8 cellular contexts compared by ENCODE assay signal in genomic region chr3:57169872-57170623, GRCh38. TPM values are rescaled to one million over a fixed set of nuclear protein-coding genes. Genes with fewer than 3 reads are reported as not detected.
DNase-seq lines count a peak whose midpoint lies in the region; ATAC-seq lines count a peak whose summit lies in the region.

No MANE protein-coding gene starts in this region.

- H3K4me1 Mint-ChIP-seq in activated CD4-positive, alpha-beta memory T cell treated with anti-CD3 and anti-CD28 coated beads, Interleukin-2, amount 10 ng/mL, durations not matched to agents 7 days and 5 days = peaks cover 8% of the 10 kb centered on the region

- POLR2A ChIA-PET in activated CD4-positive, alpha-beta memory T cell treated with anti-CD3 and anti-CD28 coated beads, Interleukin-2, amount 10 ng/mL, durations not matched to agents 7 days and 5 days (lab: Charles Lee) = interaction anchor here (1.7 kb wide), 1 partner anchor 386 kb away, joined by 7 read pairs; the partner anchor contains the start of gene PDE12

- H3K36me3 Mint-ChIP-seq in activated CD4-positive, alpha-beta memory T cell treated with anti-CD3 and anti-CD28 coated beads, Interleukin-2, amount 10 ng/mL, durations not matched to agents 7 days and 5 days (ENCODE audit: low read depth) = no peaks in the 10 kb centered on the region

- CTCF ChIA-PET in activated CD4-positive, alpha-beta memory T cell treated with anti-CD3 and anti-CD28 coated beads, Interleukin-2, amount 10 ng/mL, durations not matched to agents 7 days and 5 days (lab: Charles Lee) = interaction anchor here (0.6 to 3.6 kb wide), 24 partner anchors 8 to 746 kb away, joined by 3 to 25 read pairs (median 3); partner anchors contain the start of gene APPL1

- H3K27ac Mint-ChIP-seq in activated CD4-positive, alpha-beta memory T cell treated with anti-CD3 and anti-CD28 coated beads, Interleukin-2, amount 10 ng/mL, durations not matched to agents 7 days and 5 days = no peak overlapping the region

- ATAC-seq in HG02973 (IDR thresholded peaks at IDR 0.05; ENCODE audit: unreplicated experiment) = peak; percentile 66

- H3K27me3 Mint-ChIP-seq in activated CD4-positive, alpha-beta memory T cell treated with anti-CD3 and anti-CD28 coated beads, Interleukin-2, amount 10 ng/mL, durations not matched to agents 7 days and 5 days = peaks cover 65% of the 10 kb centered on the region

- no peak overlapping the region for H3K27ac ChIP-seq in effector memory CD4-positive, alpha-beta T cell (ENCODE audit: insufficient read depth, low read length, poor library complexity, severe bottlenecking)

- H3K9me3 ChIP-seq in effector memory CD4-positive, alpha-beta T cell (ENCODE audit: control insufficient read depth, low read length) = no peaks in the 10 kb centered on the region

- H3K9me3 Mint-ChIP-seq in activated CD4-positive, alpha-beta memory T cell treated with anti-CD3 and anti-CD28 coated beads, Interleukin-2, amount 10 ng/mL, durations not matched to agents 7 days and 5 days = no peaks in the 10 kb centered on the region

- peak overlapping the region; percentile 52 for H3K4me3 Mint-ChIP-seq in activated CD4-positive, alpha-beta memory T cell treated with anti-CD3 and anti-CD28 coated beads, Interleukin-2, amount 10 ng/mL, durations not matched to agents 7 days and 5 days

- H3K27me3 ChIP-seq in effector memory CD4-positive, alpha-beta T cell (replicated peaks; ENCODE audit: control insufficient read depth, insufficient read depth, low read length, poor library complexity, severe bottlenecking) = peaks cover 11% of the 10 kb centered on the region

- peak; percentile 47 to 66 for DNase-seq in NCI-H446 (lab: John Stamatoyannopoulos, UW)
- no peak for DNase-seq in NCI-H446 treated with DMSO at 0.1 percent for 48 hours (lab: John Stamatoyannopoulos, UW)
- DNase-seq in NCI-H460 (ENCODE audit: extremely low read depth, low read depth) = peak; percentile 60
- DNase-seq in activated CD4-positive, alpha-beta memory T cell treated with anti-CD3 and anti-CD28 coated beads, Interleukin-2, amount 10 ng/mL, durations not matched to agents 7 days and 5 days = peak; percentile 64
- DNase-seq in effector memory CD4-positive, alpha-beta T cell = peak; percentile 19 to 26 (median 20)
- peak; percentile 74 to 79 for DNase-seq in lung microvascular endothelial cell (ENCODE audit: low read depth in 2 of 2)
- peak; percentile 24 to 64 (median 38) for DNase-seq in stimulated activated CD4-positive, alpha-beta T cell treated with anti-CD3 and anti-CD28 coated beads, TNF-alpha, amount 100 ng/mL, for 48 hours (ENCODE audit: low read depth in 3 of 3)

- H3K36me3 ChIP-seq in effector memory CD4-positive, alpha-beta T cell (ENCODE audit: control insufficient read depth, insufficient read depth, low read length) = no peaks in the 10 kb centered on the region

- peak overlapping the region; percentile 35 for H3K4me3 ChIP-seq in effector memory CD4-positive, alpha-beta T cell (ENCODE audit: insufficient read depth, low read depth, low read length, poor library complexity, severe bottlenecking)

- H3K4me1 ChIP-seq in effector memory CD4-positive, alpha-beta T cell (ENCODE audit: control insufficient read depth, insufficient read depth, low read length, poor library complexity, severe bottlenecking) = no peaks in the 10 kb centered on the region

RNA-seq across cellular contexts. Expression of gene IL17RD, which starts 4.9 kb away (rescaled TPM):
- total RNA-seq in NCI-H460 (2014; rRNA removed; shearing (Covaris generic)) = 0.29 and 0.62 TPM in 2 replicates
- 0.05 TPM in 1 of 2 replicates, not detected in the other for polyA plus RNA-seq in NCI-H460 (2014; cell fraction: nucleus; rRNA removed)
- total RNA-seq in activated CD4-positive, alpha-beta memory T cell treated with anti-CD3 and anti-CD28 coated beads, Interleukin-2, amount 10 ng/mL, durations not matched to agents 7 days and 5 days = under 1 TPM in 1 of 2 experiments, not detected in 1; 0.05 TPM
- total RNA-seq in lung microvascular endothelial cell = 0.20 and 0.65 TPM in 2 replicates

RNA-seq across cellular contexts. Expression of gene HESX1, which starts 29.7 kb away (rescaled TPM):
- total RNA-seq in NCI-H460 (2014; rRNA removed; shearing (Covaris generic)) = 1.6 TPM in 1 of 2 replicates, not detected in the other
- polyA plus RNA-seq in NCI-H460 (2014; cell fraction: nucleus; rRNA removed) = 2.7 TPM in 1 of 2 replicates, not detected in the other
- total RNA-seq in activated CD4-positive, alpha-beta memory T cell treated with anti-CD3 and anti-CD28 coated beads, Interleukin-2, amount 10 ng/mL, durations not matched to agents 7 days and 5 days = under 1 TPM; 0.23 to 0.98 TPM
- total RNA-seq in lung microvascular endothelial cell = under 0.01 and 0.22 TPM in 2 replicates

RNA-seq across cellular contexts. Expression of gene APPL1, which starts 57.5 kb away (rescaled TPM):
- total RNA-seq in NCI-H460 (2014; rRNA removed; shearing (Covaris generic)) = 30.0 and 32.5 TPM in 2 replicates
- 12.4 and 13.2 TPM in 2 replicates for polyA plus RNA-seq in NCI-H460 (2014; cell fraction: nucleus; rRNA removed)
- total RNA-seq in activated CD4-positive, alpha-beta memory T cell treated with anti-CD3 and anti-CD28 coated beads, Interleukin-2, amount 10 ng/mL, durations not matched to agents 7 days and 5 days = 10 to 100 TPM; 32.5 to 33.2 TPM
- 31.8 and 38.7 TPM in 2 replicates for total RNA-seq in lung microvascular endothelial cell
